ENCODE assay signal across 10 cellular contexts in the genomic region with DNA sequence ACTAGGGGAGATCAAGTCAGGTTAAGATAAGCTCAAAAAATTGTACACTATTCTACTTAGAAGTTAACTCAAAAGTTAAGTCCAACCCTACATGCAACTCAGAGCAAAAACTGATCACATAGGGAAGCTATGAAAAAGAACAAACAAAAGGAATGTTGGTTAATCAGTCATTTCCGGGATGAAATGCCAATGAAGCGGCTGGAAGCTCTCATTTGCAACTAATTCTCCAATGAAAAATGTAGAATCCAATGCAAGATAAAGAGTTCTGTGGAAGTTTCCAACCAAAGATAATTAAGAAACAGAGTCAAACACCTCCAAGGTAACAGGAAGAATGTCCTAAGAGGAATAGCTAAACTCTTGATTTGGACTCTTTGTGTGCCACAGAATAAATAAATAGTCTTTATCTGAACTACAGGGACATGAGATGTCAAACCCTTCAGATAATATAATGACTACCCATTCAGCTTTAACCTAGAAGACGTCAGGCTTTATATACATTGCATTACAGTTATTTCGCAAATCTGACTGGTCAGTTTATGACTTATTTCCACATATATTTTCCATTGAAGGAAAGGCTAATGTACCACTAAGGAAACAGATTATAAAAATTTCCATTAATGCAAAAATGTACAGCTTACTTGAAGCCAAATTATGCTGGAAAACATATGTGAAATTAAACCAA. TPM values are rescaled to one million over a fixed set of nuclear protein-coding genes. Genes with fewer than 3 reads are reported as not detected.
DNase-seq lines count a peak whose midpoint lies in the region; ATAC-seq and TF ChIP-seq lines count a peak whose summit lies in the region.
"Had no signal": no experiment of that assay in that cellular context is flagged by ENCODE, and none has a peak within 500 bp of the region (broad histone marks: within the 10 kb centered on the region; RNA-seq: fewer than 3 reads in every experiment).

No MANE protein-coding gene starts in this region.

- no peak for ATAC-seq in GM18861 (IDR thresholded peaks at IDR 0.05; ENCODE audit: unreplicated experiment)

- no peak for TF ChIP-seq POLR2A in NB4 (IDR thresholded peaks at IDR 0.05; ENCODE audit: extremely low read depth, insufficient read length)

- DNase-seq in AG04450 (ENCODE audit: low read depth, low spot score) (no peak), NB4 (ENCODE audit: low read depth) (peak; percentile 17), midbrain (lab: John Stamatoyannopoulos, UW) (peak; percentile 55), NCI-H1092 (lab: John Stamatoyannopoulos, UW) (no peak)
- DNase-seq in activated effector memory CD4-positive, alpha-beta T cell treated with Interleukin-2 at 50 U/mL for 16 hours, result no peak
- no peak for DNase-seq in activated CD4-positive, alpha-beta T cell treated with anti-CD3 and anti-CD28 coated beads for 48 hours
- DNase-seq: NCI-H1417 treated with DMSO at 0.1 percent for 48 hours, thyroid gland had no signal

- H3K27me3 ChIP-seq in AG04450 (ENCODE audit: control insufficient read depth, insufficient read depth, low read length) (no peaks in the 10 kb centered on the region), endocrine pancreas (ENCODE audit: control insufficient read depth, insufficient read depth, low read length) (no peaks in the 10 kb centered on the region)
- H3K27me3 ChIP-seq: thyroid gland had no signal

- H3K27ac ChIP-seq in AG04450 (ENCODE audit: low read depth, low read length), result peak overlapping the region; percentile 83
- H3K27ac ChIP-seq: thyroid gland had no signal

- POLR2A ChIA-PET in AG04450 (lab: Yijun Ruan, JAX), result interaction anchor here (1.1 kb wide), 1 partner anchor 48 kb away, joined by 3 read pairs; the partner anchor contains the start of gene DST

- H3K36me3 ChIP-seq in endocrine pancreas (ENCODE audit: control insufficient read depth, insufficient read depth, low read length), result no peaks in the 10 kb centered on the region
- H3K36me3 ChIP-seq: thyroid gland had no signal

- no peak overlapping the region for H3K9ac ChIP-seq in endocrine pancreas (ENCODE audit: control insufficient read depth, insufficient read depth, low read length)

- H3K4me3 ChIP-seq in AG04450 (ENCODE audit: low read depth, low read length) (peak overlapping the region; percentile 53), NB4 (ENCODE audit: low read depth, low read length) (no peak overlapping the region), endocrine pancreas (ENCODE audit: control insufficient read depth, insufficient read depth, low read length) (peak overlapping the region; percentile 32)
- H3K4me3 ChIP-seq: thyroid gland had no signal

- CTCF ChIA-PET in AG04450 (lab: Charles Lee), result interaction anchor here (0.7 to 6.3 kb wide), 9 partner anchors 9 to 212 kb away, joined by 3 to 37 read pairs (median 5); no protein-coding TSS in a partner anchor

- H3K4me1 ChIP-seq in endocrine pancreas (ENCODE audit: control insufficient read depth, insufficient read depth, low read length), result peaks cover 46% of the 10 kb centered on the region
- H3K4me1 ChIP-seq: thyroid gland had no signal

- TF ChIP-seq CTCF in AG04450 (IDR thresholded peaks at IDR 0.05; ENCODE audit: low read depth, low read length), result no peak
- TF ChIP-seq CTCF in NB4 (IDR thresholded peaks at IDR 0.05; ENCODE audit: low read depth, low read length), result no peak

- H3K9me3 ChIP-seq in AG04450 (ENCODE audit: control insufficient read depth, insufficient read depth, low read length), result no peaks in the 10 kb centered on the region
- no peaks in the 10 kb centered on the region for H3K9me3 ChIP-seq in endocrine pancreas (ENCODE audit: control insufficient read depth, low read length)
- H3K9me3 ChIP-seq: thyroid gland had no signal

RNA-seq across cellular contexts. Expression of gene DST, which starts 48.0 kb away (rescaled TPM):
- 163 and 182 TPM in 2 replicates for polyA plus RNA-seq in AG04450 (2011; rRNA removed)
- polyA minus RNA-seq in AG04450 (2011; rRNA and poly(A)+ RNA removed), result 634 and 841 TPM in 2 replicates

Comparison
In these comparisons a context has a peak if more than half of its experiments do, and no peak if none do; other contexts are left out.
1. DNase-seq: peak in NB4 (single experiment) and midbrain (single experiment); none in AG04450 (single experiment), activated effector memory CD4-positive, alpha-beta T cell treated with Interleukin-2 at 50 U/mL for 16 hours (single experiment), NCI-H1092 (single experiment) and activated CD4-positive, alpha-beta T cell treated with anti-CD3 and anti-CD28 coated beads for 48 hours (single experiment).